ENCODE assay signal across 9 cellular contexts in the genomic region with DNA sequence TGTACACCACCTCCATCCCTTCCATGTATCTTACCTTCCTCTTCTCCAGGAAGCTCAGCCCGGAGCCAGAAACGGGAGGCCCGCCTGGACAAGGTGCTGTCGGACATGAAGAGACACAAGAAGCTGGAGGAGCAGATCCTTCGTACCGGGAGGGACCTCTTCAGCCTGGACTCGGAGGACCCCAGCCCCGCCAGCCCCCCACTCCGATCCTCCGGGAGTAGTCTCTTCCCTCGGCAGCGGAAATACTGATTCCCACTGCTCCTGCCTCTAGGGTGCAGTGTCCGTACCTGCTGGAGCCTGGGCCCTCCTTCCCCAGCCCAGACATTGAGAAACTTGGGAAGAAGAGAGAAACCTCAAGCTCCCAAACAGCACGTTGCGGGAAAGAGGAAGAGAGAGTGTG. TPM values are rescaled to one million over a fixed set of nuclear protein-coding genes. Genes with fewer than 3 reads are reported as not detected.
DNase-seq lines count a peak whose midpoint lies in the region; ATAC-seq, FAIRE-seq and TF ChIP-seq lines count a peak whose summit lies in the region.
"Had no signal": no experiment of that assay in that cellular context is flagged by ENCODE, and none has a peak within 500 bp of the region (broad histone marks: within the 10 kb centered on the region; RNA-seq: fewer than 3 reads in every experiment).

No MANE protein-coding gene starts in this region.

- H3K9me3 ChIP-seq in Caco-2, result no peaks in the 10 kb centered on the region
- no peaks in the 10 kb centered on the region for H3K9me3 ChIP-seq in OCI-LY7 (ENCODE audit: low read length)
- H3K9me3 ChIP-seq in neuronal stem cell (replicated peaks in 1 of 2; ENCODE audit: control insufficient read depth in 2 of 2, insufficient read depth in 1 of 2, low read depth in 1 of 2, low read length in 2 of 2), result no peaks in the 10 kb centered on the region

- H3K23ac ChIP-seq in neuronal stem cell (ENCODE audit: low read depth, low read length, poor library complexity), result no peak overlapping the region

- peaks cover 21% of the 10 kb centered on the region; the same call in 1 of the 2 replicates for H3K79me2 ChIP-seq in OCI-LY7 (ENCODE audit: insufficient read depth, low read depth, low read length)

- H4K8ac ChIP-seq in neuronal stem cell (ENCODE audit: low read depth, low read length), result no peak overlapping the region

- H2BK12ac ChIP-seq in neuronal stem cell (ENCODE audit: low read length), result no peak overlapping the region

- CTCF ChIA-PET in Caco-2 (lab: Charles Lee) (interaction anchor here (2.4 kb wide), 1 partner anchor 29 kb away, joined by 9 read pairs; no protein-coding TSS in a partner anchor), OCI-LY7 (lab: Charles Lee; ENCODE audit: unreplicated experiment) (no interaction called here)

- H3K4me3 Mint-ChIP-seq in Caco-2 (ENCODE audit: unreplicated experiment), result peak overlapping the region; percentile 29
- H3K4me3 Mint-ChIP-seq in effector memory CD8-positive, alpha-beta T cell, result peak overlapping the region; percentile 96 to 98
- H3K4me3 Mint-ChIP-seq in progenitor cell of endocrine pancreas (ENCODE audit: low read depth), result peak overlapping the region; percentile 8

- POLR2A ChIA-PET in Caco-2 (lab: Charles Lee), result no interaction called here
- POLR2A ChIA-PET in OCI-LY7 (lab: Charles Lee), result interaction anchor here (1.0 kb wide), 1 partner anchor 29 kb away, joined by 3 read pairs; the partner anchor contains the start of gene KIF22

- H2BK15ac ChIP-seq in neuronal stem cell (ENCODE audit: low read length), result no peak overlapping the region

- BruUV-seq in Caco-2 (replicated peaks; lab: Mats Ljungman, UMichigan) (no TSS peak), OCI-LY7 (replicated peaks; lab: Mats Ljungman, UMichigan) (no TSS peak)

- H3K9me3 Mint-ChIP-seq in Caco-2 (ENCODE audit: unreplicated experiment), result no peaks in the 10 kb centered on the region
- H3K9me3 Mint-ChIP-seq in effector memory CD8-positive, alpha-beta T cell, result no peaks in the 10 kb centered on the region
- H3K9me3 Mint-ChIP-seq in progenitor cell of endocrine pancreas (ENCODE audit: low read depth), result no peaks in the 10 kb centered on the region

- TF ChIP-seq CTCF in Caco-2 (IDR thresholded peaks at IDR 0.05; ENCODE audit: insufficient read depth in 1 of 2, low read depth in 1 of 2, low read length in 1 of 2, severe bottlenecking in 1 of 2, unreplicated experiment in 1 of 2), result peak in 1 of 2 experiments; percentile 16
- TF ChIP-seq CTCF in OCI-LY7 (conservative IDR thresholded peaks at IDR 0.05; ENCODE audit: low read length), result no peak
- no peak for TF ChIP-seq CTCF in progenitor cell of endocrine pancreas (IDR thresholded peaks at IDR 0.05; ENCODE audit: unreplicated experiment)

- peaks cover 12% of the 10 kb centered on the region for H3K79me1 ChIP-seq in neuronal stem cell (ENCODE audit: low read depth, low read length)

- 0 out of 2 replicates have a peak, but pooled peaks cover 4% of the 10 kb centered on the region for H4K20me1 ChIP-seq in OCI-LY7 (ENCODE audit: insufficient read depth, low read length)

- peaks cover 26% of the 10 kb centered on the region for H3K4me1 Mint-ChIP-seq in Caco-2 (ENCODE audit: low read depth, unreplicated experiment)
- peaks cover 64 to 71% of the 10 kb centered on the region in 2 donors for H3K4me1 Mint-ChIP-seq in effector memory CD8-positive, alpha-beta T cell (ENCODE audit: low read depth in 2 of 2)
- peaks cover 32% of the 10 kb centered on the region for H3K4me1 Mint-ChIP-seq in progenitor cell of endocrine pancreas (ENCODE audit: low read depth)

- H2BK5ac ChIP-seq in neuronal stem cell (ENCODE audit: low read length), result no peak overlapping the region

- no peaks in the 10 kb centered on the region for H3K9me2 ChIP-seq in OCI-LY7 (ENCODE audit: insufficient read depth, low read length)

- H3K4ac ChIP-seq in neuronal stem cell (ENCODE audit: low read length), result no peak overlapping the region

- H3K4me3 ChIP-seq in Caco-2 (ENCODE audit: low read depth, low read length), result no peak overlapping the region
- peak overlapping the region; percentile 67 for H3K4me3 ChIP-seq in OCI-LY7 (ENCODE audit: low read depth, low read length, poor library complexity, severe bottlenecking)
- H3K4me3 ChIP-seq in neuronal stem cell (ENCODE audit: low read length in 2 of 2), result no peak overlapping the region

- H3K36me3 ChIP-seq in Caco-2 (ENCODE audit: control insufficient read depth, insufficient read depth, low read length) (no peaks in the 10 kb centered on the region; the same call in 1 of the 2 replicates), OCI-LY7 (ENCODE audit: insufficient read depth, low read length) (peaks cover 38% of the 10 kb centered on the region), neuronal stem cell (replicated peaks in 1 of 2; ENCODE audit: control insufficient read depth in 2 of 2, insufficient read depth in 2 of 2, low read length in 2 of 2) (peaks cover 28 to 37% of the 10 kb centered on the region in 2 donors)

- no peak overlapping the region for H4K91ac ChIP-seq in neuronal stem cell (ENCODE audit: low read depth, low read length, poor library complexity)

- H3K9ac ChIP-seq in neuronal stem cell (ENCODE audit: low read depth, low read length, poor library complexity), result no peak overlapping the region

- no peak overlapping the region for H3K14ac ChIP-seq in neuronal stem cell (ENCODE audit: low read length)

- peaks cover 11% of the 10 kb centered on the region for H3K4me1 ChIP-seq in Caco-2
- peaks cover 53% of the 10 kb centered on the region for H3K4me1 ChIP-seq in OCI-LY7 (ENCODE audit: insufficient read depth, low read length, poor library complexity, severe bottlenecking)
- peaks cover 13 to 14% of the 10 kb centered on the region in 2 donors for H3K4me1 ChIP-seq in neuronal stem cell (ENCODE audit: control insufficient read depth in 2 of 2, insufficient read depth in 1 of 2, low read depth in 1 of 2, low read length in 2 of 2)

- H3K27me3 ChIP-seq in Caco-2 (replicated peaks; ENCODE audit: control insufficient read depth, insufficient read depth, low read length), result no peaks in the 10 kb centered on the region
- no peaks in the 10 kb centered on the region for H3K27me3 ChIP-seq in neuronal stem cell (ENCODE audit: control insufficient read depth in 3 of 3, insufficient read depth in 3 of 3, low read depth in 1 of 3, low read length in 3 of 3)

- H2BK120ac ChIP-seq in neuronal stem cell (ENCODE audit: low read depth, low read length), result no peak overlapping the region

- H2AFZ ChIP-seq in OCI-LY7 (ENCODE audit: low read length) (no peak overlapping the region), neuronal stem cell (ENCODE audit: low read length) (no peak overlapping the region)

- H3K18ac ChIP-seq in neuronal stem cell (ENCODE audit: low read length), result no peak overlapping the region

- no peak for FAIRE-seq in urothelium cell line (lab: Jason Lieb, UNC)
- FAIRE-seq: endometrium had no signal

- H3K36me3 Mint-ChIP-seq in Caco-2 (ENCODE audit: insufficient read depth, unreplicated experiment) (peaks cover 44% of the 10 kb centered on the region), progenitor cell of endocrine pancreas (ENCODE audit: insufficient read depth) (peaks cover 15% of the 10 kb centered on the region)
- H3K36me3 Mint-ChIP-seq in effector memory CD8-positive, alpha-beta T cell (ENCODE audit: insufficient read depth), result peaks cover 57% of the 10 kb centered on the region

- DNase-seq in Caco-2 (no peak), OCI-LY7 (ENCODE audit: low spot score) (no peak), progenitor cell of endocrine pancreas (ENCODE audit: low spot score, unreplicated experiment) (no peak), neuronal stem cell (ENCODE audit: low spot score) (no peak), urothelium cell line (ENCODE audit: low spot score) (no peak)
- DNase-seq in effector memory CD8-positive, alpha-beta T cell, result no peak
- DNase-seq in activated CD4-positive, CD25-positive, alpha-beta regulatory T cell treated with anti-CD3 and anti-CD28 coated beads, Interleukin-2, amount 50 U/mL, for 72 hours, result no peak

- WGBS in neuronal stem cell (ENCODE audit: extremely low coverage in 2 of 2, insufficient read length in 2 of 2, insufficient replicate concordance in 1 of 2), 2 donors, result no CpG with 5 or more reads among the region's 15 CpGs

- H3K27ac Mint-ChIP-seq in Caco-2 (ENCODE audit: unreplicated experiment) (no peak overlapping the region), progenitor cell of endocrine pancreas (no peak overlapping the region)
- peak overlapping the region; percentile 94 for H3K27ac Mint-ChIP-seq in effector memory CD8-positive, alpha-beta T cell

- ATAC-seq in effector memory CD8-positive, alpha-beta T cell (replicated peaks), result no peak
- no peak for ATAC-seq in GM18868 (IDR thresholded peaks at IDR 0.05; ENCODE audit: unreplicated experiment)

- peak overlapping the region; percentile 75 for H3K4me2 ChIP-seq in OCI-LY7 (ENCODE audit: low read length)
- H3K4me2 ChIP-seq in neuronal stem cell (ENCODE audit: insufficient read depth, low read length, poor library complexity, severe bottlenecking), result no peak overlapping the region

- intact Hi-C loops in Caco-2 (cut with micrococcal nuclease; ENCODE audit: unreplicated experiment) (loop anchor here (5.0 to 10.0 kb wide), 2 partner anchors 83 to 175 kb away; partner anchors contain the start of genes ASPHD1, HIRIP3 and INO80E), OCI-LY7 (cut with micrococcal nuclease; ENCODE audit: unreplicated experiment) (loop anchor here (5.0 kb wide), 1 partner anchor 153 kb away; the partner anchor contains the start of gene TAOK2)

- no peak overlapping the region for H2AK5ac ChIP-seq in neuronal stem cell (ENCODE audit: low read depth, low read length)

- H3K27ac ChIP-seq in OCI-LY7 (ENCODE audit: low read depth, low read length, poor library complexity, severe bottlenecking) (peak overlapping the region; percentile 20), neuronal stem cell (replicated peaks; ENCODE audit: low read length) (no peak overlapping the region)

- no peaks in the 10 kb centered on the region for H3K27me3 Mint-ChIP-seq in Caco-2 (ENCODE audit: insufficient read depth, unreplicated experiment)
- no peaks in the 10 kb centered on the region for H3K27me3 Mint-ChIP-seq in effector memory CD8-positive, alpha-beta T cell
- H3K27me3 Mint-ChIP-seq in progenitor cell of endocrine pancreas, result peaks cover 6% of the 10 kb centered on the region

RNA-seq across cellular contexts. Expression of gene MVP, which starts 0.8 kb away (rescaled TPM):
- 62.9 and 72.5 TPM in 2 replicates for total RNA-seq in Caco-2 (2022)
- total RNA-seq in OCI-LY7 (2014; rRNA removed; shearing (Covaris generic)), result 4.0 and 6.3 TPM in 2 replicates
- 6.8 and 8.1 TPM in 2 replicates for total RNA-seq in OCI-LY7 (2022)
- total RNA-seq in progenitor cell of endocrine pancreas, result 6.5 and 9.0 TPM in 2 replicates
- polyA plus RNA-seq in neuronal stem cell (2013, experiment 1 of 2), result 6.3 TPM
- 5.6 TPM for polyA plus RNA-seq in neuronal stem cell (2013, experiment 2 of 2)

RNA-seq across cellular contexts. Expression of gene PAGR1, which starts 3.6 kb away (rescaled TPM):
- total RNA-seq in Caco-2 (2022) (31.4 and 33.0 TPM in 2 replicates), OCI-LY7 (2022) (43.4 and 51.7 TPM in 2 replicates), progenitor cell of endocrine pancreas (26.4 and 29.9 TPM in 2 replicates)
- total RNA-seq in OCI-LY7 (2014; rRNA removed; shearing (Covaris generic)), result 59.4 and 62.7 TPM in 2 replicates
- polyA plus RNA-seq in neuronal stem cell (2013, experiment 1 of 2), result 63.6 TPM
- 61.9 TPM for polyA plus RNA-seq in neuronal stem cell (2013, experiment 2 of 2)

RNA-seq across cellular contexts. Expression of gene PRRT2, which starts 7.5 kb away (rescaled TPM):
- 3.6 and 3.9 TPM in 2 replicates for total RNA-seq in Caco-2 (2022)
- total RNA-seq in OCI-LY7 (2014; rRNA removed; shearing (Covaris generic)), result 0.09 TPM in 1 of 2 replicates, not detected in the other
- total RNA-seq in OCI-LY7 (2022), result 3.2 and 3.4 TPM in 2 replicates
- 1.4 and 2.4 TPM in 2 replicates for total RNA-seq in progenitor cell of endocrine pancreas
- 75.9 TPM for polyA plus RNA-seq in neuronal stem cell (2013, experiment 1 of 2)
- polyA plus RNA-seq in neuronal stem cell (2013, experiment 2 of 2), result 71.0 TPM

RNA-seq across cellular contexts. Expression of gene MAZ, which starts 13.2 kb away (rescaled TPM):
- 299 and 317 TPM in 2 replicates for total RNA-seq in Caco-2 (2022)
- total RNA-seq in OCI-LY7 (2014; rRNA removed; shearing (Covaris generic)), result 384 and 471 TPM in 2 replicates
- 484 and 531 TPM in 2 replicates for total RNA-seq in OCI-LY7 (2022)
- 345 and 347 TPM in 2 replicates for total RNA-seq in progenitor cell of endocrine pancreas
- 202 TPM for polyA plus RNA-seq in neuronal stem cell (2013, experiment 1 of 2)
- polyA plus RNA-seq in neuronal stem cell (2013, experiment 2 of 2), result 199 TPM

RNA-seq across cellular contexts. Expression of gene KIF22, which starts 29.0 kb away (rescaled TPM):
- total RNA-seq in Caco-2 (2022), result 134 and 152 TPM in 2 replicates
- total RNA-seq in OCI-LY7 (2014; rRNA removed; shearing (Covaris generic)), result 315 and 339 TPM in 2 replicates
- total RNA-seq in OCI-LY7 (2022), result 232 and 253 TPM in 2 replicates
- total RNA-seq in progenitor cell of endocrine pancreas, result 78.4 and 79.8 TPM in 2 replicates
- 110 TPM for polyA plus RNA-seq in neuronal stem cell (2013, experiment 1 of 2)
- 109 TPM for polyA plus RNA-seq in neuronal stem cell (2013, experiment 2 of 2)

Comparison
In these comparisons a context has a peak if more than half of its experiments do, and no peak if none do; other contexts are left out.
1. H3K27ac Mint-ChIP-seq: peak in effector memory CD8-positive, alpha-beta T cell (2 of 2); none in Caco-2 (single experiment) and progenitor cell of endocrine pancreas (single experiment).
2. H3K4me3 Mint-ChIP-seq: peak in every context shown above with its lines; median percentile 97 in effector memory CD8-positive, alpha-beta T cell; 29 in Caco-2; 8 in progenitor cell of endocrine pancreas.